In the genomic region with DNA sequence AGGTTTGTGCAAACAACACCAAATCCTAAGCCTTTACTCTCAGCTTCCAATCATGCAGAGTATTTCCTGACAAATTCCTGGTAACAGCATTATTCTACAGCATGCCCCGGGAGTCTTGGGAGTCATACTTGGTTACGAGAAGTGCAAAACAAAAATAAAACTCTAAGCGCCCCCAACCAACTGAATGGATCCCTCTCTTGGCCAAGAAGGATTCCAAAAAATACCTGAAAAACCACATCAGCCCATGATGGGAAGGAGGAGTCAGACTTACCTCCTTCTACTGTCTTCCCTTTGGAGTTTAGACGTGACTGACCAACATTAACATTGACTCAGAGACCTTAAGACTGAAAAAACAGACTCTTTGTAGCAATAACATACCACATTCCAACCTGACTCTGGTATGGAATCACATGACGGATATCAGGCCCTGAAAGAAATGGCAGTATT, we compare ENCODE assay signal across 24 cellular contexts. TPM values are rescaled to one million over a fixed set of nuclear protein-coding genes. Genes with fewer than 3 reads are reported as not detected.
A peak's percentile ranks its signal among the peaks of the same experiment; 100 is the strongest.
DNase-seq lines count a peak whose midpoint lies in the region; ATAC-seq, FAIRE-seq and TF ChIP-seq lines count a peak whose summit lies in the region.
"Had no signal": no experiment of that assay in that cellular context is flagged by ENCODE, and none has a peak within 500 bp of the region (broad histone marks: within the 10 kb centered on the region; RNA-seq: fewer than 3 reads in every experiment).

No MANE protein-coding gene starts in this region.

- H3K27me3 ChIP-seq in brain microvascular endothelial cell (replicated peaks) (no peaks in the 10 kb centered on the region), iPS-20b (ENCODE audit: insufficient read depth, low read length) (no peaks in the 10 kb centered on the region)
- H3K27me3 ChIP-seq: BLaER1, gastroesophageal sphincter, SJCRH30 had no signal

- H3K4me3 Mint-ChIP-seq in WTC11: no peak overlapping the region
- H3K4me3 Mint-ChIP-seq: activated naive CD4-positive, alpha-beta T cell treated with anti-CD3 and anti-CD28 coated beads, Interleukin-2, amount 50 U/mL, for 24 hours; activated T-cell treated with anti-CD3 and anti-CD28 coated beads, Interleukin-2, amount 50 U/mL, for 72 hours; brain; dendritic cell treated with granulocyte-macrophage colony-stimulating factor and Interleukin-4, amounts not matched to agents 40 ng/mL and 50 ng/mL, for 4 days; stimulated activated naive B cell treated with anti-CD40 and anti-IgM and Interleukin-4, amounts not matched to agents 10 μg/mL and 1 μg/mL and 100 μg/mL, for 72 hours had no signal

- DNase-seq in HS-27A (ENCODE audit: low read depth) (peak; percentile 17), brain microvascular endothelial cell (peak; percentile 53), WTC11 (ENCODE audit: low spot score) (no peak), RCC 7860 (ENCODE audit: low spot score) (no peak), mucosa of gallbladder (ENCODE audit: low spot score) (no peak)
- DNase-seq in NK-92 treated with Interleukin-12 subunit alpha and Interleukin-12 subunit beta, amount 100 ng/mL, for 24 hours (lab: John Stamatoyannopoulos, UW): no peak
- DNase-seq: activated CD4-positive, alpha-beta T cell treated with anti-CD3 and anti-CD28 coated beads for 1 hour; activated CD8-positive, alpha-beta memory T cell treated with anti-CD3 and anti-CD28 coated beads for 24 hours; activated T-cell treated with anti-CD3 and anti-CD28 coated beads, Interleukin-2, amount 50 U/mL, for 72 hours; GOT3; left ventricle myocardium superior; NCI-H1436 treated with DMSO at 0.1 percent for 48 hours; NCI-H82; PC-9; SJCRH30; stimulated activated naive B cell treated with anti-CD40 and anti-IgM and Interleukin-4, amounts not matched to agents 10 μg/mL and 1 μg/mL and 100 μg/mL, for 72 hours had no signal

- H3K4me1 ChIP-seq in iPS-20b (ENCODE audit: insufficient read depth, low read length): peaks cover 5% of the 10 kb centered on the region; the same call in 1 of the 2 replicates
- H3K4me1 ChIP-seq: gastroesophageal sphincter had no signal

- peaks cover 4% of the 10 kb centered on the region for H3K27me3 Mint-ChIP-seq in WTC11 (ENCODE audit: low read depth)
- H3K27me3 Mint-ChIP-seq: dendritic cell treated with granulocyte-macrophage colony-stimulating factor and Interleukin-4, amounts not matched to agents 40 ng/mL and 50 ng/mL, for 4 days had no signal

- TF ChIP-seq CTCF in brain microvascular endothelial cell (IDR thresholded peaks at IDR 0.05; ENCODE audit: low read depth, low read length, missing control alignments) (no peak), WTC11 (IDR thresholded peaks at IDR 0.05) (no peak)

- H3K36me3 ChIP-seq in brain microvascular endothelial cell (replicated peaks): no peaks in the 10 kb centered on the region
- H3K36me3 ChIP-seq in iPS-20b (ENCODE audit: insufficient read depth, low read depth, low read length): no peaks in the 10 kb centered on the region
- H3K36me3 ChIP-seq: gastroesophageal sphincter, SJCRH30, thoracic aorta had no signal

- no peak for FAIRE-seq in RCC 7860 (lab: Jason Lieb, UNC)
- FAIRE-seq: D721Med had no signal

- H3K27ac Mint-ChIP-seq in WTC11: no peak overlapping the region
- H3K27ac Mint-ChIP-seq: activated naive CD4-positive, alpha-beta T cell treated with anti-CD3 and anti-CD28 coated beads, Interleukin-2, amount 50 U/mL, for 24 hours; activated T-cell treated with anti-CD3 and anti-CD28 coated beads, Interleukin-2, amount 50 U/mL, for 72 hours; brain; dendritic cell treated with granulocyte-macrophage colony-stimulating factor and Interleukin-4, amounts not matched to agents 40 ng/mL and 50 ng/mL, for 4 days; stimulated activated naive B cell treated with anti-CD40 and anti-IgM and Interleukin-4, amounts not matched to agents 10 μg/mL and 1 μg/mL and 100 μg/mL, for 72 hours had no signal

- no peak for ATAC-seq in WTC11
- ATAC-seq: activated T-cell treated with anti-CD3 and anti-CD28 coated beads, Interleukin-2, amount 50 U/mL, for 72 hours; gastroesophageal sphincter; left ventricle myocardium superior; stimulated activated naive B cell treated with anti-CD40 and anti-IgM and Interleukin-4, amounts not matched to agents 10 μg/mL and 1 μg/mL and 100 μg/mL, for 72 hours had no signal

- H3K9ac ChIP-seq in iPS-20b (ENCODE audit: low read depth, low read length): no peak overlapping the region
- H3K9ac ChIP-seq: BLaER1 had no signal

- POLR2A ChIA-PET in WTC11 (lab: Charles Lee): no interaction called here

- H3K9me3 ChIP-seq in iPS-20b (ENCODE audit: insufficient read depth, low read depth, low read length): peaks cover 18% of the 10 kb centered on the region
- H3K9me3 ChIP-seq: SJCRH30 had no signal

- H3K9me3 Mint-ChIP-seq in WTC11: peaks cover 35% of the 10 kb centered on the region

- CTCF ChIA-PET in WTC11 (lab: Charles Lee): interaction anchor here (1.2 kb wide), 2 partner anchors 24 to 249 kb away, joined by 3 read pairs; no protein-coding TSS in a partner anchor

- H3K36me3 Mint-ChIP-seq in WTC11: peaks cover 17% of the 10 kb centered on the region

- peaks cover 9% of the 10 kb centered on the region for H3K4me1 Mint-ChIP-seq in WTC11
- H3K4me1 Mint-ChIP-seq: activated naive CD4-positive, alpha-beta T cell treated with anti-CD3 and anti-CD28 coated beads, Interleukin-2, amount 50 U/mL, for 24 hours; brain had no signal

- H3K27ac ChIP-seq in brain microvascular endothelial cell (peak overlapping the region; percentile 44), iPS-20b (ENCODE audit: low read length) (peak overlapping the region; percentile 36)
- H3K27ac ChIP-seq: BLaER1, gastroesophageal sphincter, PC-9, SJCRH30, thoracic aorta had no signal

- H3K4me3 ChIP-seq in brain microvascular endothelial cell (ENCODE audit: low read depth, low read length) (no peak overlapping the region), iPS-20b (ENCODE audit: low read length) (no peak overlapping the region)
- H3K4me3 ChIP-seq: BLaER1, gastroesophageal sphincter, PC-9, SJCRH30, thoracic aorta had no signal

- in situ Hi-C loops in brain microvascular endothelial cell (cut with HindIII; ENCODE audit: low pct_ligation_motif_present, low sequenced_read_pairs): no loop called here

TF ChIP-seq in WTC11, 78 proteins besides CTCF, POLR2A, EP300 and RAD21:
- TF ChIP-seq, protein P1, sequence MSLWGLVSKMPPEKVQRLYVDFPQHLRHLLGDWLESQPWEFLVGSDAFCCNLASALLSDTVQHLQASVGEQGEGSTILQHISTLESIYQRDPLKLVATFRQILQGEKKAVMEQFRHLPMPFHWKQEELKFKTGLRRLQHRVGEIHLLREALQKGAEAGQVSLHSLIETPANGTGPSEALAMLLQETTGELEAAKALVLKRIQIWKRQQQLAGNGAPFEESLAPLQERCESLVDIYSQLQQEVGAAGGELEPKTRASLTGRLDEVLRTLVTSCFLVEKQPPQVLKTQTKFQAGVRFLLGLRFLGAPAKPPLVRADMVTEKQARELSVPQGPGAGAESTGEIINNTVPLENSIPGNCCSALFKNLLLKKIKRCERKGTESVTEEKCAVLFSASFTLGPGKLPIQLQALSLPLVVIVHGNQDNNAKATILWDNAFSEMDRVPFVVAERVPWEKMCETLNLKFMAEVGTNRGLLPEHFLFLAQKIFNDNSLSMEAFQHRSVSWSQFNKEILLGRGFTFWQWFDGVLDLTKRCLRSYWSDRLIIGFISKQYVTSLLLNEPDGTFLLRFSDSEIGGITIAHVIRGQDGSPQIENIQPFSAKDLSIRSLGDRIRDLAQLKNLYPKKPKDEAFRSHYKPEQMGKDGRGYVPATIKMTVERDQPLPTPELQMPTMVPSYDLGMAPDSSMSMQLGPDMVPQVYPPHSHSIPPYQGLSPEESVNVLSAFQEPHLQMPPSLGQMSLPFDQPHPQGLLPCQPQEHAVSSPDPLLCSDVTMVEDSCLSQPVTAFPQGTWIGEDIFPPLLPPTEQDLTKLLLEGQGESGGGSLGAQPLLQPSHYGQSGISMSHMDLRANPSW (CRISPR knock-in tag; conservative IDR thresholded peaks at IDR 0.05; ENCODE audit: low read depth): no peak
- no peak for TF ChIP-seq TCF7 (CRISPR knock-in tag; IDR thresholded peaks at IDR 0.05; ENCODE audit: low read depth)
- no peak for TF ChIP-seq HMGA2 (CRISPR knock-in tag; IDR thresholded peaks at IDR 0.05)
- TF ChIP-seq, protein P2, sequence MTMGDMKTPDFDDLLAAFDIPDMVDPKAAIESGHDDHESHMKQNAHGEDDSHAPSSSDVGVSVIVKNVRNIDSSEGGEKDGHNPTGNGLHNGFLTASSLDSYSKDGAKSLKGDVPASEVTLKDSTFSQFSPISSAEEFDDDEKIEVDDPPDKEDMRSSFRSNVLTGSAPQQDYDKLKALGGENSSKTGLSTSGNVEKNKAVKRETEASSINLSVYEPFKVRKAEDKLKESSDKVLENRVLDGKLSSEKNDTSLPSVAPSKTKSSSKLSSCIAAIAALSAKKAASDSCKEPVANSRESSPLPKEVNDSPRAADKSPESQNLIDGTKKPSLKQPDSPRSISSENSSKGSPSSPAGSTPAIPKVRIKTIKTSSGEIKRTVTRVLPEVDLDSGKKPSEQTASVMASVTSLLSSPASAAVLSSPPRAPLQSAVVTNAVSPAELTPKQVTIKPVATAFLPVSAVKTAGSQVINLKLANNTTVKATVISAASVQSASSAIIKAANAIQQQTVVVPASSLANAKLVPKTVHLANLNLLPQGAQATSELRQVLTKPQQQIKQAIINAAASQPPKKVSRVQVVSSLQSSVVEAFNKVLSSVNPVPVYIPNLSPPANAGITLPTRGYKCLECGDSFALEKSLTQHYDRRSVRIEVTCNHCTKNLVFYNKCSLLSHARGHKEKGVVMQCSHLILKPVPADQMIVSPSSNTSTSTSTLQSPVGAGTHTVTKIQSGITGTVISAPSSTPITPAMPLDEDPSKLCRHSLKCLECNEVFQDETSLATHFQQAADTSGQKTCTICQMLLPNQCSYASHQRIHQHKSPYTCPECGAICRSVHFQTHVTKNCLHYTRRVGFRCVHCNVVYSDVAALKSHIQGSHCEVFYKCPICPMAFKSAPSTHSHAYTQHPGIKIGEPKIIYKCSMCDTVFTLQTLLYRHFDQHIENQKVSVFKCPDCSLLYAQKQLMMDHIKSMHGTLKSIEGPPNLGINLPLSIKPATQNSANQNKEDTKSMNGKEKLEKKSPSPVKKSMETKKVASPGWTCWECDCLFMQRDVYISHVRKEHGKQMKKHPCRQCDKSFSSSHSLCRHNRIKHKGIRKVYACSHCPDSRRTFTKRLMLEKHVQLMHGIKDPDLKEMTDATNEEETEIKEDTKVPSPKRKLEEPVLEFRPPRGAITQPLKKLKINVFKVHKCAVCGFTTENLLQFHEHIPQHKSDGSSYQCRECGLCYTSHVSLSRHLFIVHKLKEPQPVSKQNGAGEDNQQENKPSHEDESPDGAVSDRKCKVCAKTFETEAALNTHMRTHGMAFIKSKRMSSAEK (CRISPR knock-in tag; IDR thresholded peaks at IDR 0.05; ENCODE audit: borderline replicate concordance): no peak
- TF ChIP-seq ESRRA (CRISPR knock-in tag; IDR thresholded peaks at IDR 0.05; ENCODE audit: borderline replicate concordance): no peak
- no peak for TF ChIP-seq NR1H2 (CRISPR knock-in tag; IDR thresholded peaks at IDR 0.05)
- TF ChIP-seq NFYB (CRISPR knock-in tag; conservative IDR thresholded peaks at IDR 0.05; ENCODE audit: low read depth): no peak

RNA-seq across cellular contexts. Expression of gene PPP1R3G, which starts 30.7 kb away (rescaled TPM):
- total RNA-seq in WTC11 (2021) (0.15 to 0.48 TPM (median 0.48 TPM) in 3 replicates), mucosa of gallbladder (2.8 TPM)

RNA-seq across cellular contexts. Expression of gene RPP40, which starts 50.6 kb away (rescaled TPM):
- total RNA-seq in WTC11 (2021): 10.1 to 12.2 TPM (median 10.9 TPM) in 3 replicates
- total RNA-seq in mucosa of gallbladder: 3.2 TPM

Comparison
In these comparisons a context has a peak if more than half of its experiments do, and no peak if none do; other contexts are left out.
1. DNase-seq: peak in HS-27A (single experiment) and brain microvascular endothelial cell (single experiment); none in WTC11 (single experiment), RCC 7860 (single experiment), mucosa of gallbladder (single experiment) and NK-92 treated with Interleukin-12 subunit alpha and Interleukin-12 subunit beta, amount 100 ng/mL, for 24 hours (single experiment).